20 cellular contexts compared by ENCODE assay signal in genomic region chr16:89572042-89572441, GRCh38. TPM values are rescaled to one million over a fixed set of nuclear protein-coding genes. Genes with fewer than 3 reads are reported as not detected.
DNase-seq lines count a peak whose midpoint lies in the region; ATAC-seq and TF ChIP-seq lines count a peak whose summit lies in the region.
"Had no signal": no experiment of that assay in that cellular context is flagged by ENCODE, and none has a peak within 500 bp of the region (broad histone marks: within the 10 kb centered on the region; RNA-seq: fewer than 3 reads in every experiment).

No MANE protein-coding gene starts in this region.

- H3K36me3 Mint-ChIP-seq in T-helper 17 cell (ENCODE audit: low read depth) = no peaks in the 10 kb centered on the region
- no peaks in the 10 kb centered on the region for H3K36me3 Mint-ChIP-seq in neural progenitor cell
- H3K36me3 Mint-ChIP-seq: activated naive CD8-positive, alpha-beta T cell treated with anti-CD3 and anti-CD28 coated beads, Interleukin-2, amount 10 ng/mL, durations not matched to agents 7 days and 5 days had no signal

- peaks cover 8% of the 10 kb centered on the region for H3K4me1 Mint-ChIP-seq in T-helper 17 cell
- H3K4me1 Mint-ChIP-seq in neural progenitor cell = peaks cover 7% of the 10 kb centered on the region

- H3K36me3 ChIP-seq in neural progenitor cell = no peaks in the 10 kb centered on the region
- H3K36me3 ChIP-seq: brain microvascular endothelial cell, thoracic aorta had no signal

- DNase-seq in DMS53 (lab: John Stamatoyannopoulos, UW) (peak; percentile 29), DMS53 treated with DMSO at 0.1 percent for 48 hours (lab: John Stamatoyannopoulos, UW; ENCODE audit: unreplicated experiment) (no peak), GM12865 (ENCODE audit: low read depth) (peak; percentile 44), T-helper 17 cell (no peak), neural progenitor cell (ENCODE audit: low spot score) (no peak), NCI-H69 (lab: John Stamatoyannopoulos, UW) (no peak)
- DNase-seq: 8988T; activated CD4-positive, alpha-beta T cell treated with anti-CD3 and anti-CD28 coated beads, Interleukin-2, amount 50 U/mL, for 48 hours; activated naive CD8-positive, alpha-beta T cell treated with anti-CD3 and anti-CD28 coated beads, Interleukin-2, amount 10 ng/mL, durations not matched to agents 7 days and 5 days; activated T-cell treated with anti-CD3 and anti-CD28 coated beads, Interleukin-2, amount 50 U/mL, for 72 hours; brain microvascular endothelial cell; cortex of kidney; foreskin fibroblast; MM.1S; NCI-H1694 treated with DMSO at 0.1 percent for 48 hours; NCI-H446; RPMI8226 had no signal

- H3K27me3 Mint-ChIP-seq in T-helper 17 cell (no peaks in the 10 kb centered on the region), neural progenitor cell (ENCODE audit: insufficient read depth, low read depth) (peaks cover 24% of the 10 kb centered on the region)

- H3K9ac ChIP-seq in neural progenitor cell = no peak overlapping the region

- peaks cover 8% of the 10 kb centered on the region for H3F3A ChIP-seq in neural progenitor cell (ENCODE audit: low read depth)

- H3K4me1 ChIP-seq in neural progenitor cell = peaks cover 4% of the 10 kb centered on the region

- H3K4me3 ChIP-seq in GM12865 (ENCODE audit: low read depth, low read length) = no peak overlapping the region
- no peak overlapping the region for H3K4me3 ChIP-seq in neural progenitor cell
- H3K4me3 ChIP-seq: thoracic aorta had no signal

- no peak for TF ChIP-seq CTCF in GM12865 (IDR thresholded peaks at IDR 0.05; ENCODE audit: insufficient read depth, low read depth, low read length, missing control alignments)
- TF ChIP-seq CTCF in neural progenitor cell (IDR thresholded peaks at IDR 0.05) = no peak

- no peaks in the 10 kb centered on the region for H3K9me3 Mint-ChIP-seq in neural progenitor cell
- H3K9me3 Mint-ChIP-seq: activated naive CD8-positive, alpha-beta T cell treated with anti-CD3 and anti-CD28 coated beads, Interleukin-2, amount 10 ng/mL, durations not matched to agents 7 days and 5 days; activated T-cell treated with anti-CD3 and anti-CD28 coated beads, Interleukin-2, amount 50 U/mL, for 72 hours had no signal

- no peak overlapping the region for H3K4me2 ChIP-seq in neural progenitor cell

- H3K27ac Mint-ChIP-seq in T-helper 17 cell = peak overlapping the region; percentile 71
- H3K27ac Mint-ChIP-seq in neural progenitor cell = peak overlapping the region; percentile 92
- H3K27ac Mint-ChIP-seq: activated naive CD8-positive, alpha-beta T cell treated with anti-CD3 and anti-CD28 coated beads, Interleukin-2, amount 10 ng/mL, durations not matched to agents 7 days and 5 days; activated T-cell treated with anti-CD3 and anti-CD28 coated beads, Interleukin-2, amount 50 U/mL, for 72 hours had no signal

- no peaks in the 10 kb centered on the region for H4K20me1 ChIP-seq in neural progenitor cell (ENCODE audit: low read depth)

- H3K4me3 Mint-ChIP-seq in T-helper 17 cell (peak overlapping the region; percentile 7), neural progenitor cell (no peak overlapping the region)
- H3K4me3 Mint-ChIP-seq: activated naive CD8-positive, alpha-beta T cell treated with anti-CD3 and anti-CD28 coated beads, Interleukin-2, amount 10 ng/mL, durations not matched to agents 7 days and 5 days; activated T-cell treated with anti-CD3 and anti-CD28 coated beads, Interleukin-2, amount 50 U/mL, for 72 hours had no signal

- H3K27me3 ChIP-seq in neural progenitor cell = peaks cover 37% of the 10 kb centered on the region
- H3K27me3 ChIP-seq: brain microvascular endothelial cell had no signal

- peak; percentile 20 for ATAC-seq in T-helper 17 cell
- no peak for ATAC-seq in GM18520 (IDR thresholded peaks at IDR 0.05; ENCODE audit: unreplicated experiment)
- no peak for ATAC-seq in GM21619 (IDR thresholded peaks at IDR 0.05; ENCODE audit: unreplicated experiment)
- ATAC-seq: activated T-cell treated with anti-CD3 and anti-CD28 coated beads, Interleukin-2, amount 50 U/mL, for 72 hours had no signal

- H3K9me3 ChIP-seq in T-helper 17 cell (ENCODE audit: control insufficient read depth, low read length, poor library complexity, severe bottlenecking) (no peaks in the 10 kb centered on the region), neural progenitor cell (ENCODE audit: low read depth) (no peaks in the 10 kb centered on the region)
- H3K9me3 ChIP-seq: thoracic aorta had no signal

- no peak overlapping the region for H2AFZ ChIP-seq in neural progenitor cell (replicated peaks)

- H3K27ac ChIP-seq in neural progenitor cell = no peak overlapping the region
- H3K27ac ChIP-seq: brain microvascular endothelial cell, thoracic aorta had no signal

- H3K79me2 ChIP-seq in neural progenitor cell (ENCODE audit: low read depth) = no peaks in the 10 kb centered on the region

RNA-seq across cellular contexts. Expression of gene CPNE7, which starts 3.5 kb away (rescaled TPM):
- total RNA-seq in T-helper 17 cell (1 to 10 TPM; 4.7 to 8.2 TPM), neural progenitor cell (ENCODE audit: low replicate concordance) (5.2 and 21.1 TPM in 2 replicates)
- total RNA-seq: thoracic aorta had no signal

RNA-seq across cellular contexts. Expression of gene RPL13, which starts 11.6 kb away (rescaled TPM):
- total RNA-seq in T-helper 17 cell (1,000 to 10,000 TPM; 4,192 to 4,476 TPM), neural progenitor cell (ENCODE audit: low replicate concordance) (1,914 and 5,602 TPM in 2 replicates)

RNA-seq across cellular contexts. Expression of gene DPEP1, which starts 41.4 kb away (rescaled TPM):
- total RNA-seq in T-helper 17 cell (not detected), neural progenitor cell (ENCODE audit: low replicate concordance) (0.24 and 0.74 TPM in 2 replicates)
- total RNA-seq: activated naive CD8-positive, alpha-beta T cell treated with anti-CD3 and anti-CD28 coated beads, Interleukin-2, amount 10 ng/mL, durations not matched to agents 7 days and 5 days; activated T-cell treated with anti-CD3 and anti-CD28 coated beads, Interleukin-2, amount 50 U/mL, for 72 hours; thoracic aorta had no signal

Comparison
In these comparisons a context has a peak if more than half of its experiments do, and no peak if none do; other contexts are left out.
1. DNase-seq: peak in DMS53 (single experiment) and GM12865 (single experiment); none in DMS53 treated with DMSO at 0.1 percent for 48 hours (single experiment), T-helper 17 cell (0 of 3), neural progenitor cell (single experiment) and NCI-H69 (single experiment).